ENCODE assay signal across 9 cellular contexts in genomic region chr4:2842667-2843022, GRCh38. TPM values are rescaled to one million over a fixed set of nuclear protein-coding genes. Genes with fewer than 3 reads are reported as not detected.
DNase-seq lines count a peak whose midpoint lies in the region; ATAC-seq and TF ChIP-seq lines count a peak whose summit lies in the region.
"Had no signal": no experiment of that assay in that cellular context is flagged by ENCODE, and none has a peak within 500 bp of the region (broad histone marks: within the 10 kb centered on the region; RNA-seq: fewer than 3 reads in every experiment).

No MANE protein-coding gene starts in this region.

- peak overlapping the region; percentile 62 for H2AFZ ChIP-seq in fibroblast of lung (ENCODE audit: low read length)

- no peak overlapping the region for H3K9ac ChIP-seq in fibroblast of lung (ENCODE audit: insufficient read depth, low read length)

- ATAC-seq in HG03045 (IDR thresholded peaks at IDR 0.05; ENCODE audit: unreplicated experiment): no peak

- H4K20me1 ChIP-seq in fibroblast of lung (ENCODE audit: control insufficient read depth, extremely low read depth, insufficient read depth, low read length): no peaks in the 10 kb centered on the region

- H3K4me1 ChIP-seq in Peyer's patch (peaks cover 3 to 33% (median 11%) of the 10 kb centered on the region in 4 donors), fibroblast of lung (ENCODE audit: control insufficient read depth, extremely low read depth, insufficient read depth, low read length) (peaks cover 11% of the 10 kb centered on the region)

- H3K4me2 ChIP-seq in fibroblast of lung (ENCODE audit: extremely low read depth, insufficient read depth, low read length): peak overlapping the region; percentile 100

- H3K27me3 ChIP-seq in Peyer's patch (no peaks in the 10 kb centered on the region), fibroblast of lung (ENCODE audit: control insufficient read depth, insufficient read depth, low read length) (no peaks in the 10 kb centered on the region)

- H3K36me3 ChIP-seq in Peyer's patch (no peaks in the 10 kb centered on the region), fibroblast of lung (ENCODE audit: control insufficient read depth, insufficient read depth, low read length) (no peaks in the 10 kb centered on the region)

- no peak for TF ChIP-seq POLR2A in Peyer's patch (IDR thresholded peaks at IDR 0.05)

- H3K79me2 ChIP-seq in fibroblast of lung (ENCODE audit: control insufficient read depth, insufficient read depth, low read length): peaks cover 38% of the 10 kb centered on the region

- H3K9me3 ChIP-seq in Peyer's patch: no peaks in the 10 kb centered on the region
- H3K9me3 ChIP-seq in fibroblast of lung (ENCODE audit: control insufficient read depth, insufficient read depth, low read depth, low read length): no peaks in the 10 kb centered on the region

- H3K4me3 ChIP-seq in GM08714 (ENCODE audit: low read length) (peak overlapping the region; percentile 74; the same call in 1 of the 2 replicates), Peyer's patch (peak overlapping the region; percentile 59 to 91 (median 86)), fibroblast of lung (replicated peaks in 1 of 4; ENCODE audit: control extremely low read depth in 1 of 4, insufficient read depth in 1 of 4, low read depth in 3 of 4, low read length in 4 of 4) (peak overlapping the region; percentile 59 to 84 (median 82))

- DNase-seq in Peyer's patch (peak in 2 of 3 donors; percentile 8 to 28), fibroblast of lung (ENCODE audit: low read depth in 2 of 2) (peak in 1 of 2 donors; percentile 10), putamen (ENCODE audit: low spot score) (peak; percentile 41), NCI-H1092 (lab: John Stamatoyannopoulos, UW) (no peak), DMS 273 (lab: John Stamatoyannopoulos, UW; ENCODE audit: unreplicated experiment) (no peak), GM13977 (ENCODE audit: low spot score) (no peak)
- DNase-seq: NCI-H2171 had no signal

- in situ Hi-C loops in GM13977 (cut with MboI; ENCODE audit: low pct_unique_long_range_greater_than_20kb, low sequenced_read_pairs, unreplicated experiment): no loop called here

- no peak for TF ChIP-seq CTCF in Peyer's patch (IDR thresholded peaks at IDR 0.05)
- no peak for TF ChIP-seq CTCF in fibroblast of lung (conservative IDR thresholded peaks at IDR 0.05 in 1 of 2, IDR thresholded peaks at IDR 0.05 in 1 of 2; ENCODE audit: low read depth in 1 of 2, low read length in 2 of 2)
- TF ChIP-seq CTCF in GM13977 (IDR thresholded peaks at IDR 0.05; ENCODE audit: extremely low read depth, insufficient read depth, missing control alignments): no peak

- peak overlapping the region; percentile 83 to 96 (median 95) for H3K27ac ChIP-seq in Peyer's patch
- peak overlapping the region; percentile 79 for H3K27ac ChIP-seq in fibroblast of lung (ENCODE audit: insufficient read depth, low read length)

RNA-seq across cellular contexts. Expression of gene ADD1, which starts 1.0 kb away (rescaled TPM):
- total RNA-seq in Peyer's patch: 100 to 1,000 TPM; 290 to 470 (median 372) TPM
- total RNA-seq in fibroblast of lung: 123 and 164 TPM in 2 replicates
- polyA plus RNA-seq in fibroblast of lung: 171 and 211 TPM in 2 replicates
- polyA plus RNA-seq in fibroblast of lung (2012): 273 and 299 TPM in 2 replicates
- polyA minus RNA-seq in fibroblast of lung (ENCODE audit: low replicate concordance): 212 and 237 TPM in 2 replicates

RNA-seq across cellular contexts. Expression of gene SH3BP2, which starts 49.8 kb away (rescaled TPM):
- 100 to 1,000 TPM in 2 of 4 donors, 10 to 100 TPM in 2; 54.8 to 208 (median 102) TPM for total RNA-seq in Peyer's patch
- total RNA-seq in fibroblast of lung: 8.6 and 9.5 TPM in 2 replicates
- 10.0 and 14.1 TPM in 2 replicates for polyA plus RNA-seq in fibroblast of lung
- 9.9 and 13.4 TPM in 2 replicates for polyA plus RNA-seq in fibroblast of lung (2012)
- 46.6 and 98.6 TPM in 2 replicates for polyA minus RNA-seq in fibroblast of lung (ENCODE audit: low replicate concordance)

Comparison
In these comparisons a context has a peak if more than half of its experiments do, and no peak if none do; other contexts are left out.
1. DNase-seq: peak in Peyer's patch (2 of 3) and putamen (single experiment); none in NCI-H1092 (single experiment), DMS 273 (single experiment) and GM13977 (single experiment).
2. Peak in every context shown above with its lines, with median percentiles within 50 percentile points of each other: H3K4me3 ChIP-seq.